1 cellular context compared by ENCODE assay signal in genomic region chr15:48862705-48863104, GRCh38.
TF ChIP-seq lines count a peak whose summit lies in the region.

No MANE protein-coding gene starts in this region.

TF ChIP-seq in IMR-90, 13 proteins besides CTCF, POLR2A, EP300 and RAD21:
- TF ChIP-seq MAZ (IDR thresholded peaks at IDR 0.05; ENCODE audit: borderline replicate concordance, low read depth, low read length) (no peak), RCOR1 (IDR thresholded peaks at IDR 0.05; ENCODE audit: insufficient replicate concordance, low read length) (no peak)
